28 cellular contexts compared by ENCODE assay signal in genomic region chr4:30454504-30454903, GRCh38.
"Had no signal": no experiment of that assay in that cellular context is flagged by ENCODE, and none has a peak within 500 bp of the region (broad histone marks: within the 10 kb centered on the region; RNA-seq: fewer than 3 reads in every experiment).

No MANE protein-coding gene starts in this region.

- H3K4me3 ChIP-seq: coronary artery, dorsolateral prefrontal cortex, esophagus squamous epithelium, gastrocnemius medialis, heart right ventricle, left lung, lower lobe of right lung, mucosa of descending colon had no signal

- H3K27me3 ChIP-seq: dorsolateral prefrontal cortex, esophagus squamous epithelium, gastrocnemius medialis, heart right ventricle, left lung had no signal

- H3K36me3 ChIP-seq: esophagus squamous epithelium, gastrocnemius medialis, heart right ventricle, left lung, lower lobe of right lung had no signal

- DNase-seq: dermis blood vessel endothelial cell; dorsolateral prefrontal cortex; effector CD4-positive, alpha-beta T cell; effector memory CD4-positive, alpha-beta T cell; endodermal cell; erythroblast; esophagus squamous epithelium; foreskin fibroblast; foreskin melanocyte; gastrocnemius medialis; glutamatergic neuron; head of caudate nucleus; heart right ventricle; hippocampal formation; left cardiac atrium; left lung; left ventricle myocardium superior; lower lobe of right lung; mesenchymal stem cell; mucosa of descending colon; naive B cell had no signal

- FAIRE-seq: colon, endometrium, islet of Langerhans, keratinocyte had no signal

- H3K9me3 ChIP-seq: esophagus squamous epithelium, gastrocnemius medialis, lower lobe of right lung, mucosa of descending colon had no signal

- H3K4me1 ChIP-seq: esophagus squamous epithelium, gastrocnemius medialis, heart right ventricle, left lung, lower lobe of right lung had no signal

- ATAC-seq: esophagus mucosa, gastrocnemius medialis, heart right ventricle, left cardiac atrium, left lung, left ventricle myocardium superior, lower lobe of right lung, mucosa of descending colon had no signal

- H3K27ac ChIP-seq: coronary artery, dorsolateral prefrontal cortex, epithelial cell of prostate, esophagus squamous epithelium, gastrocnemius medialis, heart right ventricle, left lung, lower lobe of right lung had no signal
